ENCODE assay signal across 16 cellular contexts in the genomic region with DNA sequence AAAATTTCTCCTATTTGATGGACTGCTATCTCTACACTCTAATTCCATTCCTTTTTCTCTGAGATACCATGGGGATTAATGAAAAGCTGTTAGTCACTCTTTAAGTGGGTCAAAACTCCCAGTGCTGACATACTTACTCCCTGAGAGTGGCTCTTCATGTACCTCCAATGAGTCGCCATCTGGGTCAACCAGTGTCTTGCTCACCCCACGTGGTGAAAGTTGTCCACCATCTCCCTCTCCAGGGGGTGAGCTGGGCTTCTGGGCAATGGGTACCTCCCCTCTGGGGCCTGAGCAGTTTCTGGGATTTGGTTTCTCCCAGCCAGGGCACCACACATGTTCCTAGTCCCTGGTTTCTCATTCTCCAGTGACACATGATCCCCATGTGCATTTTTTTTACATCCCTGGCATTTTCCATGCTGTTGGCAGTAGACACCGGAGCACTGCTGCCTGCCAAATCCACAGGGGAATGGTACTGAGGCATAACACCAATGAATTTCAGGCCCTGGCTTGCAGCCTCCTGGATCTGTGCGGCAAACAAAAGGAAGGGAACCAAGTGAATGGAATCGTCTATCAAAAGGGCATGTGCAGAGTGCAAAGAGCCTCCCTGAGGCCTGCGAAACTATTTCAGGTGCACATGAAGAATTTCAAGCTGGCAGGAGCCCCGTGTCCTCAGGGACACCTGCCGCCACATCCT.
DNase-seq lines count a peak whose midpoint lies in the region; ATAC-seq, FAIRE-seq and TF ChIP-seq lines count a peak whose summit lies in the region.
"Had no signal": no experiment of that assay in that cellular context is flagged by ENCODE, and none has a peak within 500 bp of the region (broad histone marks: within the 10 kb centered on the region; RNA-seq: fewer than 3 reads in every experiment).

No MANE protein-coding gene starts in this region.

- ATAC-seq in GM21447 (IDR thresholded peaks at IDR 0.05; ENCODE audit: unreplicated experiment) (no peak), mucosa of descending colon (no peak)
- ATAC-seq: HCT116, psoas muscle had no signal

- H3K36me3 ChIP-seq in mucosa of descending colon (ENCODE audit: low read depth) = no peaks in the 10 kb centered on the region
- H3K36me3 ChIP-seq: gastrocnemius medialis had no signal

- H3K4me1 ChIP-seq in mucosa of descending colon (ENCODE audit: low read depth) = no peaks in the 10 kb centered on the region
- H3K4me1 ChIP-seq: gastrocnemius medialis, psoas muscle had no signal

- no peak for TF ChIP-seq POLR2A in GM12891 (IDR thresholded peaks at IDR 0.05; ENCODE audit: low read depth, low read length)

- DNase-seq in Ammon's horn (ENCODE audit: low spot score) (peak; percentile 20), GM12891 (ENCODE audit: insufficient read length, low spot score) (no peak), RPMI8226 (peak; percentile 56), left kidney (ENCODE audit: low read depth, low spot score) (peak; percentile 13), DMS53 treated with DMSO at 0.1 percent for 48 hours (lab: John Stamatoyannopoulos, UW; ENCODE audit: unreplicated experiment) (no peak), NCI-H2196 treated with DMSO at 0.1 percent for 48 hours (lab: John Stamatoyannopoulos, UW; ENCODE audit: unreplicated experiment) (no peak), mucosa of descending colon (no peak)
- DNase-seq: activated CD8-positive, alpha-beta memory T cell treated with anti-CD3 and anti-CD28 coated beads, Interleukin-2, amount 50 U/mL, for 48 hours; CD4-positive, CD25-positive, alpha-beta regulatory T cell; NCI-H1092; psoas muscle; SHP77 had no signal

- H3K9me3 ChIP-seq in mucosa of descending colon = no peaks in the 10 kb centered on the region
- H3K9me3 ChIP-seq: gastrocnemius medialis, psoas muscle had no signal

- FAIRE-seq in GM12891 (lab: Jason Lieb, UNC) = peak; percentile 54
- FAIRE-seq: TTC549 had no signal

- H3K4me3 ChIP-seq in mucosa of descending colon = no peak overlapping the region
- H3K4me3 ChIP-seq: gastrocnemius medialis, psoas muscle had no signal

- TF ChIP-seq CTCF in mucosa of descending colon (IDR thresholded peaks at IDR 0.05) = no peak

- intact Hi-C loops in mucosa of descending colon (cut with DNase I, micrococcal nuclease) = no loop called here

TF ChIP-seq in GM12891, 5 proteins besides CTCF, POLR2A, EP300 and RAD21:
- TF ChIP-seq POU2F2 (IDR thresholded peaks at IDR 0.05; ENCODE audit: low read depth, low read length) = no peak
- no peak for TF ChIP-seq SPI1 (IDR thresholded peaks at IDR 0.05; ENCODE audit: low read depth, low read length)
- no peak for TF ChIP-seq POLR2AphosphoS5 (IDR thresholded peaks at IDR 0.05; ENCODE audit: low read depth, low read length)
- no peak for TF ChIP-seq TAF1 (IDR thresholded peaks at IDR 0.05; ENCODE audit: low read depth, low read length)
- no peak for TF ChIP-seq PAX5 (IDR thresholded peaks at IDR 0.05; ENCODE audit: insufficient read depth, low read length, severe bottlenecking)

Comparison
In these comparisons a context has a peak if more than half of its experiments do, and no peak if none do; other contexts are left out.
1. DNase-seq: peak in Ammon's horn (single experiment), RPMI8226 (single experiment) and left kidney (single experiment); none in GM12891 (single experiment), DMS53 treated with DMSO at 0.1 percent for 48 hours (single experiment), NCI-H2196 treated with DMSO at 0.1 percent for 48 hours (single experiment) and mucosa of descending colon (0 of 3).